Comparison of ENCODE assay signal across 21 cellular contexts in genomic region chr10:27341001-27341400, GRCh38.
"Had no signal": no experiment of that assay in that cellular context is flagged by ENCODE, and none has a peak within 500 bp of the region (broad histone marks: within the 10 kb centered on the region; RNA-seq: fewer than 3 reads in every experiment).

No MANE protein-coding gene starts in this region.

- H3K4me3 ChIP-seq: ascending aorta, hepatocyte, ovary, prostate gland, upper lobe of right lung had no signal

- H3K27ac ChIP-seq: ascending aorta, brain microvascular endothelial cell, hepatocyte, ovary, prostate gland, upper lobe of right lung had no signal

- H3K27ac Mint-ChIP-seq: activated CD4-positive, alpha-beta T cell treated with anti-CD3 and anti-CD28 coated beads, Interleukin-2, amount 10 ng/mL, durations not matched to agents 24 days and 14 days; activated CD8-positive, alpha-beta memory T cell treated with anti-CD3 and anti-CD28 coated beads, Interleukin-2, amount 10 ng/mL, durations not matched to agents 7 days and 5 days; activated CD8-positive, alpha-beta T cell treated with anti-CD3 and anti-CD28 coated beads for 36 hours; activated T-helper 1 cell treated with anti-CD3 and anti-CD28 coated beads, Interleukin-12 subunit alpha, Interleukin-12 subunit beta, Interleukin-2, Interleukin-4 antibody, amounts not matched to agents 30 ng/mL and 10 ng/mL and 1 ng/mL, durations not matched to agents 14 hours and 24 hours and 36 hours; immature natural killer cell; natural killer cell had no signal

- H3K4me3 Mint-ChIP-seq: activated CD4-positive, alpha-beta T cell treated with anti-CD3 and anti-CD28 coated beads, Interleukin-2, amount 10 ng/mL, durations not matched to agents 24 days and 14 days; activated CD8-positive, alpha-beta memory T cell treated with anti-CD3 and anti-CD28 coated beads, Interleukin-2, amount 10 ng/mL, durations not matched to agents 7 days and 5 days; activated CD8-positive, alpha-beta T cell treated with anti-CD3 and anti-CD28 coated beads for 36 hours; activated T-helper 1 cell treated with anti-CD3 and anti-CD28 coated beads, Interleukin-12 subunit alpha, Interleukin-12 subunit beta, Interleukin-2, Interleukin-4 antibody, amounts not matched to agents 30 ng/mL and 10 ng/mL and 1 ng/mL, durations not matched to agents 14 hours and 24 hours and 36 hours; immature natural killer cell; natural killer cell had no signal

- H3K36me3 Mint-ChIP-seq: activated CD8-positive, alpha-beta memory T cell treated with anti-CD3 and anti-CD28 coated beads, Interleukin-2, amount 10 ng/mL, durations not matched to agents 7 days and 5 days; immature natural killer cell; natural killer cell had no signal

- H3K9me3 ChIP-seq: ascending aorta, ovary, prostate gland, upper lobe of right lung had no signal

- H3K36me3 ChIP-seq: ascending aorta, brain microvascular endothelial cell, ovary, prostate gland, upper lobe of right lung had no signal

- DNase-seq: activated CD4-positive, alpha-beta T cell treated with anti-CD3 and anti-CD28 coated beads, Interleukin-2, amount 10 ng/mL, durations not matched to agents 24 days and 14 days; activated CD8-positive, alpha-beta memory T cell treated with anti-CD3 and anti-CD28 coated beads, Interleukin-2, amount 10 ng/mL, durations not matched to agents 7 days and 5 days; activated CD8-positive, alpha-beta T cell treated with anti-CD3 and anti-CD28 coated beads for 36 hours; activated gamma-delta T cell; activated naive CD4-positive, alpha-beta T cell treated with anti-CD3 and anti-CD28 coated beads, Interleukin-2, amount 50 U/mL, for 16 hours; activated T-cell treated with anti-CD3 and anti-CD28 coated beads for 4 hours; brain microvascular endothelial cell; effector memory CD4-positive, alpha-beta T cell; glutamatergic neuron; immature natural killer cell; left ventricle myocardium superior; midbrain; natural killer cell; ovary; stimulated activated CD4-positive, alpha-beta T cell treated with anti-CD3 and anti-CD28 coated beads, Interleukin-4, amount 100 ng/mL, for 24 hours; stimulated activated naive CD4-positive, alpha-beta T cell treated with Interleukin-2 at 50 U/mL for 16 hours; upper lobe of right lung had no signal

- H3K9me3 Mint-ChIP-seq: activated CD4-positive, alpha-beta T cell treated with anti-CD3 and anti-CD28 coated beads, Interleukin-2, amount 10 ng/mL, durations not matched to agents 24 days and 14 days; activated CD8-positive, alpha-beta T cell treated with anti-CD3 and anti-CD28 coated beads for 36 hours; activated T-helper 1 cell treated with anti-CD3 and anti-CD28 coated beads, Interleukin-12 subunit alpha, Interleukin-12 subunit beta, Interleukin-2, Interleukin-4 antibody, amounts not matched to agents 30 ng/mL and 10 ng/mL and 1 ng/mL, durations not matched to agents 14 hours and 24 hours and 36 hours; immature natural killer cell; natural killer cell had no signal

- H3K27me3 ChIP-seq: ascending aorta, brain microvascular endothelial cell, ovary, upper lobe of right lung had no signal

- H3K4me1 ChIP-seq: ascending aorta, prostate gland, upper lobe of right lung had no signal

- H3K4me1 Mint-ChIP-seq: immature natural killer cell, natural killer cell had no signal
